ENCODE assay signal across 7 cellular contexts in genomic region chr5:171607863-171608262, GRCh38.
"Had no signal": no experiment of that assay in that cellular context is flagged by ENCODE, and none has a peak within 500 bp of the region (broad histone marks: within the 10 kb centered on the region; RNA-seq: fewer than 3 reads in every experiment).

No MANE protein-coding gene starts in this region.

- H3K9ac ChIP-seq: KMS-11 had no signal

- FAIRE-seq: HepG2, HTR-8/SVneo had no signal

- H3K27ac ChIP-seq: HL-60, KMS-11 had no signal

- H3K4me2 ChIP-seq: KMS-11 had no signal

- DNase-seq: IMR-90, KBM-7, KG1 had no signal

- ATAC-seq: HepG2 had no signal
